Comparison of ENCODE assay signal across 17 cellular contexts in the genomic region with DNA sequence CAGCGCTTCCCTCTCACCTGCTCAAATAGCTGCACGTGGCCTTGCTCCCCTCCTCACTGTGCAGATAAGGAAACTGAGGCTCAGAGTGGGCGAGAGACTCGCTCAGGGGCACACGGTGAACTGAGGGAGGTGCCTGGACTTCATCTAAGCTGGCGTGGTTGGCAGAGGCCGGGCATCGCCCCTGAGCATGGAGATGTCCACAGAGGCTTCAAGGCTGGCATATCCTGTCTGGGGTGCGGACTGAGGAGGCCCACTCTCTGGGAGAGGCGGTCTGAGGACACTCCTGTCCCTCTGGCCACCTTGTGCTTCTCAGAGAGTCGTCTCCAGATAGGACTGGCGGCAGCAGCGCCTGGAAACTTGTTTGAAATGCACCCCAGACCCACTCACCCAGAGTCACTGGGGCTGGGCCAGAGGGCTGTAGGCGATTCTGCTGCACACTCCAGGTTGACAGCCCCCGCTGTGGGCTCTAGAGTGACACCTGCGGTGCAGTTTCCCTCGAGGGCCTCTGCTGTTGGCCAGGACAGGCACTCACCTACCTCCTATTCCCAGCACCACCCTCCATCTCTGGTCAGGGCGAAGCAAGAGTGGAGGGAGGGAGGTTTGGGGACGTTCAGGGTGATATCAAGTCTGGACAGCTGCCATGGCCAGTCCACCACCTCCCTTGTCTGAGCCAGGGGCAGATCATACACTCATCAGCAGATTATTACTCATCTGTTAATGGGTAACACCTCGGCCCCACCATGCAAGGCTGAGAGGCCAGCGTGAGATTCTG. TPM values are rescaled to one million over a fixed set of nuclear protein-coding genes. Genes with fewer than 3 reads are reported as not detected.
DNase-seq lines count a peak whose midpoint lies in the region; ATAC-seq and TF ChIP-seq lines count a peak whose summit lies in the region.
"Had no signal": no experiment of that assay in that cellular context is flagged by ENCODE, and none has a peak within 500 bp of the region (broad histone marks: within the 10 kb centered on the region; RNA-seq: fewer than 3 reads in every experiment).

No MANE protein-coding gene starts in this region.

- H3K27ac Mint-ChIP-seq in WTC11, result no peak overlapping the region
- H3K27ac Mint-ChIP-seq: activated B cell treated with CpG ODN at 0.5 μM for 24 hours, type B pancreatic cell had no signal

- H3K4me1 ChIP-seq in GM23248 (ENCODE audit: insufficient read depth) (peaks cover 4% of the 10 kb centered on the region), body of pancreas (peaks cover 36% of the 10 kb centered on the region), lower lobe of right lung (peaks cover 45% of the 10 kb centered on the region)

- no peaks in the 10 kb centered on the region for H3K9me3 Mint-ChIP-seq in WTC11
- H3K9me3 Mint-ChIP-seq: activated B cell treated with CpG ODN at 0.5 μM for 24 hours, type B pancreatic cell had no signal

- no peaks in the 10 kb centered on the region for H3K9me3 ChIP-seq in GM23248 (ENCODE audit: low read depth)
- no peaks in the 10 kb centered on the region for H3K9me3 ChIP-seq in body of pancreas
- H3K9me3 ChIP-seq in lower lobe of right lung, result no peaks in the 10 kb centered on the region
- H3K9me3 ChIP-seq: colonic mucosa had no signal

- H3K27me3 ChIP-seq in GM23248 (replicated peaks; ENCODE audit: insufficient read depth) (no peaks in the 10 kb centered on the region), body of pancreas (no peaks in the 10 kb centered on the region), lower lobe of right lung (ENCODE audit: low read depth) (no peaks in the 10 kb centered on the region)
- H3K27me3 ChIP-seq: colonic mucosa had no signal

- WGBS in GM23248 (ENCODE audit: low coverage in 1 of 2, low lambda C conversion rate in 2 of 2, missing lambda C conversion rate in 2 of 2), 2 experiments, result 83 to 84% methylated on average over 21 of the region's 21 CpGs
- WGBS in body of pancreas, 2 donors, result 59 to 67% methylated on average over 14 to 20 of the region's 21 CpGs

- no peak overlapping the region for H2AFZ ChIP-seq in GM23248

- peak in 1 of 7 experiments; percentile 9 for TF ChIP-seq CTCF in body of pancreas (IDR thresholded peaks at IDR 0.05)
- no peak for TF ChIP-seq CTCF in lower lobe of right lung (IDR thresholded peaks at IDR 0.05)
- no peak for TF ChIP-seq CTCF in WTC11 (IDR thresholded peaks at IDR 0.05)

- H3K4me1 Mint-ChIP-seq in WTC11, result no peaks in the 10 kb centered on the region

- H3K27ac ChIP-seq in GM23248 (no peak overlapping the region), body of pancreas (peak overlapping the region in 3 of 4 donors; percentile 30 to 70 (median 64)), lower lobe of right lung (peak overlapping the region; percentile 86)
- H3K27ac ChIP-seq: colonic mucosa, HL-60 had no signal

- H3F3A ChIP-seq in GM23248 (ENCODE audit: insufficient read depth), result peaks cover 4% of the 10 kb centered on the region; the same call in 1 of the 2 replicates

- H3K4me3 ChIP-seq in GM23248 (no peak overlapping the region), body of pancreas (no peak overlapping the region), lower lobe of right lung (no peak overlapping the region)
- H3K4me3 ChIP-seq: colonic mucosa had no signal

- H3K79me2 ChIP-seq in GM23248 (ENCODE audit: insufficient read depth), result no peaks in the 10 kb centered on the region

- POLR2A ChIA-PET in WTC11 (lab: Charles Lee), result no interaction called here

- TF ChIP-seq POLR2A in body of pancreas (IDR thresholded peaks at IDR 0.05), result peak in 1 of 3 donors; percentile 8

- no peak overlapping the region for H3K4me2 ChIP-seq in GM23248 (ENCODE audit: unreplicated experiment)

- H3K9ac ChIP-seq in GM23248, result no peak overlapping the region

- intact Hi-C loops in body of pancreas (cut with DNase I), result loop anchor here (10.0 kb wide), 1 partner anchor 222 kb away; no protein-coding TSS in a partner anchor
- intact Hi-C loops in lower lobe of right lung (cut with DNase I), result no loop called here

- peak; percentile 47 for ATAC-seq in body of pancreas
- no peak for ATAC-seq in lower lobe of right lung
- no peak for ATAC-seq in WTC11
- ATAC-seq in GM19035 (IDR thresholded peaks at IDR 0.05; ENCODE audit: unreplicated experiment), result no peak
- ATAC-seq: SK-N-SH treated with all-trans-retinoic acid at 6 μM for 48 hours had no signal

- no peak overlapping the region for H3K4me3 Mint-ChIP-seq in WTC11
- H3K4me3 Mint-ChIP-seq: activated B cell treated with CpG ODN at 0.5 μM for 24 hours, type B pancreatic cell had no signal

- H4K20me1 ChIP-seq in GM23248 (ENCODE audit: insufficient read depth), result no peaks in the 10 kb centered on the region

- no peaks in the 10 kb centered on the region for H3K36me3 Mint-ChIP-seq in WTC11
- H3K36me3 Mint-ChIP-seq: type B pancreatic cell had no signal

- DNase-seq in A172 (ENCODE audit: low spot score) (peak; percentile 46), GM23248 (peak; percentile 41), body of pancreas (peak; percentile 32 to 77 (median 56)), lower lobe of right lung (no peak), WTC11 (ENCODE audit: low spot score) (no peak), AG08396 (ENCODE audit: low spot score) (no peak), cerebellum (ENCODE audit: low spot score) (no peak)
- DNase-seq: activated B cell treated with CpG ODN at 0.5 μM for 24 hours, DND-41, midbrain, NCI-H2081 had no signal

- CTCF ChIA-PET in WTC11 (lab: Charles Lee), result interaction anchor here (0.6 to 7.2 kb wide), 2 partner anchors 25 to 31 kb away, joined by 3 to 74 read pairs; no protein-coding TSS in a partner anchor

- peaks cover 5% of the 10 kb centered on the region for H3K27me3 Mint-ChIP-seq in WTC11 (ENCODE audit: low read depth)
- H3K27me3 Mint-ChIP-seq: activated B cell treated with CpG ODN at 0.5 μM for 24 hours, type B pancreatic cell had no signal

- no peaks in the 10 kb centered on the region for H3K9me2 ChIP-seq in GM23248 (ENCODE audit: insufficient read depth)

- in situ Hi-C loops in GM23248 (cut with MboI), result no loop called here

- H3K36me3 ChIP-seq in GM23248 (ENCODE audit: low read depth), result no peaks in the 10 kb centered on the region
- no peaks in the 10 kb centered on the region for H3K36me3 ChIP-seq in body of pancreas (replicated peaks in 1 of 2; ENCODE audit: insufficient read depth in 1 of 2, low read depth in 2 of 2)
- no peaks in the 10 kb centered on the region for H3K36me3 ChIP-seq in lower lobe of right lung
- H3K36me3 ChIP-seq: colonic mucosa had no signal

TF ChIP-seq in WTC11, 78 proteins besides CTCF, POLR2A, EP300 and RAD21:
- TF ChIP-seq GTF2I (CRISPR knock-in tag; conservative IDR thresholded peaks at IDR 0.05), result no peak
- TF ChIP-seq USF1 (CRISPR knock-in tag; IDR thresholded peaks at IDR 0.05), result no peak
- TF ChIP-seq SOX15 (CRISPR knock-in tag; IDR thresholded peaks at IDR 0.05), result no peak
- TF ChIP-seq ERG (CRISPR knock-in tag; IDR thresholded peaks at IDR 0.05), result no peak
- TF ChIP-seq FOXP1 (CRISPR knock-in tag; IDR thresholded peaks at IDR 0.05; ENCODE audit: borderline replicate concordance), result no peak
- TF ChIP-seq MYBL2 (CRISPR knock-in tag; IDR thresholded peaks at IDR 0.05), result no peak

RNA-seq across cellular contexts. Expression of gene LBHD2, which starts 11.2 kb away (rescaled TPM):
- not detected in 2 replicates for total RNA-seq in A172 (2014; rRNA removed; shearing (Covaris generic))
- not detected in 2 replicates for total RNA-seq in GM23248 (2014; rRNA removed; shearing (Covaris generic))
- polyA plus RNA-seq in GM23248 (2016; fragmentation: Nextera tagmentation; extraction: Ambion mirVana), result not detected in 2 replicates
- not detected for total RNA-seq in body of pancreas
- not detected for total RNA-seq in lower lobe of right lung
- total RNA-seq in WTC11 (2021), result not detected in 3 replicates
- total RNA-seq in cerebellum, result not detected
- total RNA-seq: activated B cell treated with CpG ODN at 0.5 μM for 24 hours, colonic mucosa, M059J had no signal

RNA-seq across cellular contexts. Expression of gene CDC42BPB, which starts 15.4 kb away (rescaled TPM):
- total RNA-seq in A172 (2014; rRNA removed; shearing (Covaris generic)), result 26.2 and 26.6 TPM in 2 replicates
- total RNA-seq in GM23248 (2014; rRNA removed; shearing (Covaris generic)), result 94.5 and 106 TPM in 2 replicates
- 10.3 and 13.0 TPM in 2 replicates for polyA plus RNA-seq in GM23248 (2016; fragmentation: Nextera tagmentation; extraction: Ambion mirVana)
- total RNA-seq in body of pancreas, result 100 to 1,000 TPM in 1 of 2 donors, 10 to 100 TPM in 1; 66.2 to 102 TPM
- 114 TPM for total RNA-seq in lower lobe of right lung
- 87.1 to 96.9 TPM (median 87.3 TPM) in 3 replicates for total RNA-seq in WTC11 (2021)
- 102 TPM for total RNA-seq in cerebellum

RNA-seq across cellular contexts. Expression of gene EXOC3L4, which starts 21.7 kb away (rescaled TPM):
- total RNA-seq in A172 (2014; rRNA removed; shearing (Covaris generic)), result 3.7 and 8.2 TPM in 2 replicates
- not detected in 2 replicates for total RNA-seq in GM23248 (2014; rRNA removed; shearing (Covaris generic))
- not detected in 2 replicates for polyA plus RNA-seq in GM23248 (2016; fragmentation: Nextera tagmentation; extraction: Ambion mirVana)
- total RNA-seq in body of pancreas, result 1 to 10 TPM in 1 of 2 donors, under 1 TPM in 1; 0.66 to 1.8 TPM
- 3.6 TPM for total RNA-seq in lower lobe of right lung
- 0.21 to 0.42 TPM (median 0.30 TPM) in 3 replicates for total RNA-seq in WTC11 (2021)
- total RNA-seq in cerebellum, result 0.36 TPM
- total RNA-seq: activated B cell treated with CpG ODN at 0.5 μM for 24 hours, M059J had no signal

RNA-seq across cellular contexts. Expression of gene TNFAIP2, which starts 50.5 kb away (rescaled TPM):
- 207 and 346 TPM in 2 replicates for total RNA-seq in A172 (2014; rRNA removed; shearing (Covaris generic))
- total RNA-seq in GM23248 (2014; rRNA removed; shearing (Covaris generic)), result 45.0 and 51.8 TPM in 2 replicates
- polyA plus RNA-seq in GM23248 (2016; fragmentation: Nextera tagmentation; extraction: Ambion mirVana), result 9.2 and 9.6 TPM in 2 replicates
- total RNA-seq in body of pancreas, result 10 to 100 TPM; 22.1 to 75.5 TPM
- 254 TPM for total RNA-seq in lower lobe of right lung
- total RNA-seq in WTC11 (2021), result 19.6 to 25.2 TPM (median 24.1 TPM) in 3 replicates
- 8.6 TPM for total RNA-seq in cerebellum

Comparison
In these comparisons a context has a peak if more than half of its experiments do, and no peak if none do; other contexts are left out.
1. DNase-seq: peak in A172 (single experiment), GM23248 (single experiment) and body of pancreas (4 of 4); none in lower lobe of right lung (single experiment), WTC11 (single experiment), AG08396 (single experiment) and cerebellum (single experiment).